8 cellular contexts compared by ENCODE assay signal in genomic region chr4:83535945-83536648, GRCh38. TPM values are rescaled to one million over a fixed set of nuclear protein-coding genes. Genes with fewer than 3 reads are reported as not detected.
DNase-seq lines count a peak whose midpoint lies in the region; ATAC-seq, FAIRE-seq and TF ChIP-seq lines count a peak whose summit lies in the region.

GPAT3 (plus strand) TSS chr4:83536108; CDS start chr4:83536623, 515 bp downstream.

- H3K27ac ChIP-seq in CD8-positive, alpha-beta T cell (ENCODE audit: low read depth, low read length) = peak within 1 kb of the TSS; percentile 37
- H3K27ac ChIP-seq in pancreas (peak within 1 kb of the TSS in 3 of 4 donors; percentile 7 to 69 (median 36)), transverse colon (peak within 1 kb of the TSS; percentile 87 to 90 (median 88))

- H3K27ac Mint-ChIP-seq in CD8-positive, alpha-beta T cell = peak within 1 kb of the TSS; percentile 69
- H3K27ac Mint-ChIP-seq in activated naive CD4-positive, alpha-beta T cell treated with anti-CD3 and anti-CD28 coated beads, Interleukin-2, amount 50 U/mL, for 24 hours = peak within 1 kb of the TSS; percentile 85

- peak within 1 kb of the TSS; percentile 86 for H3K4me3 ChIP-seq in CD8-positive, alpha-beta T cell (ENCODE audit: low read depth, low read length)
- H3K4me3 ChIP-seq in pancreas (peak within 1 kb of the TSS; percentile 55 to 80 (median 64)), transverse colon (peak within 1 kb of the TSS; percentile 53 to 85 (median 70))

- whole genome bisulfite sequencing in pancreas, 2 donors = 1% methylated on average over 50 to 64 of the region's 64 CpGs
- WGBS in transverse colon (ENCODE audit: low coverage in 1 of 2), 2 donors = 0% methylated on average over 43 of the region's 64 CpGs; no CpG with 5 or more reads in 1 of the 2 donors

- in situ Hi-C loops in transverse colon (cut with MboI; ENCODE audit: low pct_ligation_motif_present in 1 of 4, low pct_unique_long_range_greater_than_20kb in 1 of 4, low sequenced_read_pairs in 3 of 4) = no loop called here

- POLR2A ChIA-PET in CD8-positive, alpha-beta T cell (lab: Charles Lee) = interaction anchor here (0.9 to 1.1 kb wide), 3 partner anchors 12 to 638 kb away, joined by 3 read pairs; partner anchors contain the start of genes HELQ and MRPS18C

- H3K27me3 Mint-ChIP-seq in CD8-positive, alpha-beta T cell (ENCODE audit: low read depth) = peaks cover 14% of the 10 kb centered on the region
- H3K27me3 Mint-ChIP-seq in activated naive CD4-positive, alpha-beta T cell treated with anti-CD3 and anti-CD28 coated beads, Interleukin-2, amount 50 U/mL, for 24 hours = peaks cover 4% of the 10 kb centered on the region

- intact Hi-C loops in CD8-positive, alpha-beta T cell (cut with DNase I, micrococcal nuclease) = loop anchor here (1.0 to 5.0 kb wide), 3 partner anchors 49 to 80 kb away; partner anchors contain the start of genes ABRAXAS1 (in 2 of the 2) and MRPS18C (in 1 of the 2)
- intact Hi-C loops in pancreas (cut with DNase I) = no loop called here
- intact Hi-C loops in transverse colon (cut with DNase I; ENCODE audit: low total_unique reads) = no loop called here

- H3K36me3 ChIP-seq in CD8-positive, alpha-beta T cell (ENCODE audit: insufficient read depth, low read length) = no peaks in the 10 kb centered on the region
- H3K36me3 ChIP-seq in pancreas (no peaks in the 10 kb centered on the region), transverse colon (no peaks in the 10 kb centered on the region)

- TF ChIP-seq POLR2A in transverse colon (IDR thresholded peaks at IDR 0.05) = peak; percentile 81

- no peaks in the 10 kb centered on the region for H3K9me3 ChIP-seq in CD8-positive, alpha-beta T cell (ENCODE audit: low read length)
- H3K9me3 ChIP-seq in pancreas = no peaks in the 10 kb centered on the region
- H3K9me3 ChIP-seq in transverse colon = no peaks in the 10 kb centered on the region

- CTCF ChIA-PET in CD8-positive, alpha-beta T cell (lab: Charles Lee) = interaction anchor here (0.8 to 2.5 kb wide), 4 partner anchors 45 to 525 kb away, joined by 3 to 6 read pairs (median 4); no protein-coding TSS in a partner anchor

- no peak for TF ChIP-seq CTCF in CD8-positive, alpha-beta T cell (IDR thresholded peaks at IDR 0.05)
- no peak for TF ChIP-seq CTCF in pancreas (IDR thresholded peaks at IDR 0.05)
- peak in 1 of 5 experiments; percentile 12 for TF ChIP-seq CTCF in transverse colon (IDR thresholded peaks at IDR 0.05)

- no peak for TF ChIP-seq EP300 in transverse colon (IDR thresholded peaks at IDR 0.05; ENCODE audit: low read depth)

- ATAC-seq in CD8-positive, alpha-beta T cell = peak; percentile 80
- ATAC-seq in GM19452 (IDR thresholded peaks at IDR 0.05; ENCODE audit: unreplicated experiment) (peak; percentile 74), HG03558 (IDR thresholded peaks at IDR 0.05; ENCODE audit: extremely low read depth, unreplicated experiment) (peak; percentile 48), pancreas (peak; percentile 91 to 96 (median 94))

- peak; percentile 30 to 74 (median 65) for DNase-seq in CD8-positive, alpha-beta T cell
- DNase-seq in SKM-1 (lab: John Stamatoyannopoulos, UW; ENCODE audit: unreplicated experiment) = peak; percentile 67
- DNase-seq in germinal center (ENCODE audit: low spot score) = peak; percentile 55
- DNase-seq in pancreas = peak; percentile 75 to 91 (median 88)
- DNase-seq in transverse colon = peak; percentile 91

- H3K4me1 ChIP-seq in CD8-positive, alpha-beta T cell (ENCODE audit: insufficient read depth, low read length) = peaks cover 6% of the 10 kb centered on the region
- H3K4me1 ChIP-seq in pancreas (no peaks in the 10 kb centered on the region), transverse colon (peaks cover 0 to 28% (median 9%) of the 10 kb centered on the region in 4 donors)

- peaks cover 22% of the 10 kb centered on the region for H3K4me1 Mint-ChIP-seq in CD8-positive, alpha-beta T cell (ENCODE audit: low read depth)
- peaks cover 21% of the 10 kb centered on the region for H3K4me1 Mint-ChIP-seq in activated naive CD4-positive, alpha-beta T cell treated with anti-CD3 and anti-CD28 coated beads, Interleukin-2, amount 50 U/mL, for 24 hours

- H3K36me3 Mint-ChIP-seq in CD8-positive, alpha-beta T cell = peaks cover 2% of the 10 kb centered on the region
- H3K36me3 Mint-ChIP-seq in activated naive CD4-positive, alpha-beta T cell treated with anti-CD3 and anti-CD28 coated beads, Interleukin-2, amount 50 U/mL, for 24 hours = no peaks in the 10 kb centered on the region

- H3K4me3 Mint-ChIP-seq in CD8-positive, alpha-beta T cell = peak within 1 kb of the TSS; percentile 89
- peak within 1 kb of the TSS; percentile 96 for H3K4me3 Mint-ChIP-seq in activated naive CD4-positive, alpha-beta T cell treated with anti-CD3 and anti-CD28 coated beads, Interleukin-2, amount 50 U/mL, for 24 hours

- no peaks in the 10 kb centered on the region for H3K9me3 Mint-ChIP-seq in CD8-positive, alpha-beta T cell
- H3K9me3 Mint-ChIP-seq in activated naive CD4-positive, alpha-beta T cell treated with anti-CD3 and anti-CD28 coated beads, Interleukin-2, amount 50 U/mL, for 24 hours = no peaks in the 10 kb centered on the region

- H3K27me3 ChIP-seq in CD8-positive, alpha-beta T cell (ENCODE audit: insufficient read depth, low read length) = no peaks in the 10 kb centered on the region
- H3K27me3 ChIP-seq in pancreas (no peaks in the 10 kb centered on the region), transverse colon (no peaks in the 10 kb centered on the region)

- FAIRE-seq in pancreas (lab: Jason Lieb, UNC) = no peak

RNA-seq across cellular contexts. Expression of gene GPAT3, which starts in this region (rescaled TPM):
- total RNA-seq in CD8-positive, alpha-beta T cell = 1 to 10 TPM; 3.0 to 3.5 TPM
- total RNA-seq in pancreas = 1 to 10 TPM in 3 of 6 donors, under 1 TPM in 3; 0.23 to 2.0 (median 0.99) TPM
- polyA plus RNA-seq in pancreas = 1 to 10 TPM in 1 of 2 donors, under 1 TPM in 1; 0.99 to 2.0 TPM
- total RNA-seq in transverse colon = 10 to 100 TPM in 3 of 4 donors, 1 to 10 TPM in 1; 2.8 to 32.4 (median 22.0) TPM

Comparison
In these comparisons a context has a peak if more than half of its experiments do, and no peak if none do; other contexts are left out.
1. Peak in every context shown above with its lines: DNase-seq, ATAC-seq, H3K4me3 ChIP-seq and H3K27ac ChIP-seq.
2. H3K27ac ChIP-seq: peak in every context shown above with its lines; median percentile 88 in transverse colon; 37 in CD8-positive, alpha-beta T cell; 36 in pancreas.
3. intact Hi-C loops: an anchor here in CD8-positive, alpha-beta T cell (1.0 to 5.0 kb wide); none called in pancreas and transverse colon.